Comparison of ENCODE assay signal across 1 cellular context in genomic region chr19:41997121-41997850, GRCh38.
TF ChIP-seq lines count a peak whose summit lies in the region.

No MANE protein-coding gene starts in this region.

TF ChIP-seq in HEK293, 187 proteins besides CTCF, POLR2A, EP300 and RAD21 (continued from another document):
- TF ChIP-seq ZBTB26 (tag by site-specific recombination; optimal IDR thresholded peaks at IDR 0.05) = peak; percentile 55
- no peak for TF ChIP-seq ZNF654 (tag by site-specific recombination; IDR thresholded peaks at IDR 0.05; ENCODE audit: low read depth)
- TF ChIP-seq REPIN1 (tag by site-specific recombination; IDR thresholded peaks at IDR 0.05; ENCODE audit: low read depth) = no peak
- no peak for TF ChIP-seq ZNF513 (tag by site-specific recombination; IDR thresholded peaks at IDR 0.05)
- TF ChIP-seq ZNF529 (tag by site-specific recombination; IDR thresholded peaks at IDR 0.05; ENCODE audit: insufficient replicate concordance) = no peak
- TF ChIP-seq ZBTB7A (tag by site-specific recombination; IDR thresholded peaks at IDR 0.05; ENCODE audit: low read depth) = no peak
- TF ChIP-seq ZNF174 (tag by site-specific recombination; IDR thresholded peaks at IDR 0.05) = no peak
- no peak for TF ChIP-seq ZNF791 (tag by site-specific recombination; IDR thresholded peaks at IDR 0.05)
- TF ChIP-seq ZNF211 (tag by site-specific recombination; IDR thresholded peaks at IDR 0.05; ENCODE audit: low read depth) = no peak
- TF ChIP-seq PRDM4 (tag by site-specific recombination; IDR thresholded peaks at IDR 0.05) = 0 out of 2 replicates have a peak, but pooled peaks have one; percentile 8
- no peak for TF ChIP-seq WT1 (tag by site-specific recombination; IDR thresholded peaks at IDR 0.05)
- TF ChIP-seq ZNF530 (tag by site-specific recombination; IDR thresholded peaks at IDR 0.05; ENCODE audit: low read depth) = no peak
- no peak for TF ChIP-seq PRDM6 (tag by site-specific recombination; IDR thresholded peaks at IDR 0.05)
- TF ChIP-seq ZXDB (tag by site-specific recombination; IDR thresholded peaks at IDR 0.05) = peak; percentile 29; the same call in 1 of the 2 replicates
- no peak for TF ChIP-seq ZNF18 (tag by site-specific recombination; IDR thresholded peaks at IDR 0.05)
- TF ChIP-seq ZNF133 (tag by site-specific recombination; IDR thresholded peaks at IDR 0.05) = no peak
- TF ChIP-seq SP3 (tag by site-specific recombination; IDR thresholded peaks at IDR 0.05) = peak; percentile 50; the same call in 1 of the 2 replicates
- TF ChIP-seq ZNF558 (tag by site-specific recombination; IDR thresholded peaks at IDR 0.05) = no peak
- no peak for TF ChIP-seq ZNF19 (tag by site-specific recombination; IDR thresholded peaks at IDR 0.05; ENCODE audit: low read depth)
- TF ChIP-seq SALL2 (tag by site-specific recombination; IDR thresholded peaks at IDR 0.05; ENCODE audit: borderline replicate concordance) = no peak
- no peak for TF ChIP-seq ZNF624 (tag by site-specific recombination; IDR thresholded peaks at IDR 0.05)
- no peak for TF ChIP-seq ZNF184 (tag by site-specific recombination; IDR thresholded peaks at IDR 0.05)
- TF ChIP-seq ZNF596 (tag by site-specific recombination; IDR thresholded peaks at IDR 0.05) = peak; percentile 76
- TF ChIP-seq ZNF585B (tag by site-specific recombination; IDR thresholded peaks at IDR 0.05) = no peak
- TF ChIP-seq ZNF433 (tag by site-specific recombination; IDR thresholded peaks at IDR 0.05; ENCODE audit: low read depth) = no peak
- no peak for TF ChIP-seq ZNF660 (tag by site-specific recombination; IDR thresholded peaks at IDR 0.05)
TF ChIP-seq in HEK293: peak in this region for 38.
